13 cellular contexts compared by ENCODE assay signal in the genomic region with DNA sequence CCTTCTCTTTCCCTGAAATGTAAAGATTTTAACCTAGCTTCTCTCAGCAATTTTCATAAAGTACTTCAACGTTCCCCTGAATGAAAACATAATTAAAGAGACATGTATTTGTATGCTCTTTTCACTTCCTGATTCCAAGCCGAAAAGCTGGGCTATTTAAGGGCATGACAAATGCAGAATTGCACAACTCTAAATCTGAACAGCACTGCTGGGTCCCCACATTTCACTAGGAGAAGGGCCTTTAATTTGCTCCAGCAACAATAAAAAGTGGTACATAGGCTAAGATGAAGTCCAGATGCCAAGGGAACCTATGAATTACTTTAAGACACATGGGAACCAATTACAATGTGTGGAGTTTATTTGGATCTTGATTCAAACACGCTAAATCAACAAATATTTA. TPM values are rescaled to one million over a fixed set of nuclear protein-coding genes. Genes with fewer than 3 reads are reported as not detected.
DNase-seq lines count a peak whose midpoint lies in the region; ATAC-seq, FAIRE-seq and TF ChIP-seq lines count a peak whose summit lies in the region.
"Had no signal": no experiment of that assay in that cellular context is flagged by ENCODE, and none has a peak within 500 bp of the region (broad histone marks: within the 10 kb centered on the region; RNA-seq: fewer than 3 reads in every experiment).

No MANE protein-coding gene starts in this region.

- no peaks in the 10 kb centered on the region for H3K36me3 ChIP-seq in A673 (ENCODE audit: insufficient read depth, low read length, poor library complexity, severe bottlenecking)
- no peaks in the 10 kb centered on the region for H3K36me3 ChIP-seq in small intestine (ENCODE audit: control insufficient read depth in 2 of 2, insufficient read depth in 2 of 2, low read length in 2 of 2)
- H3K36me3 ChIP-seq in H7 (replicated peaks; ENCODE audit: control insufficient read depth, insufficient read depth, low read length) = no peaks in the 10 kb centered on the region
- H3K36me3 ChIP-seq: ascending aorta had no signal

- peaks cover 7% of the 10 kb centered on the region for H3K27me3 Mint-ChIP-seq in glutamatergic neuron (ENCODE audit: unreplicated experiment)

- FAIRE-seq in GM19239 (lab: Jason Lieb, UNC) = no peak
- FAIRE-seq in small intestine (lab: Jason Lieb, UNC) = no peak

- peaks cover 9% of the 10 kb centered on the region for H3K36me3 Mint-ChIP-seq in glutamatergic neuron (ENCODE audit: unreplicated experiment)

- H3K9me3 Mint-ChIP-seq in glutamatergic neuron (ENCODE audit: unreplicated experiment) = no peaks in the 10 kb centered on the region
- H3K9me3 Mint-ChIP-seq: activated CD8-positive, alpha-beta T cell treated with anti-CD3 and anti-CD28 coated beads for 36 hours had no signal

- no TSS peak for BruUV-seq in A673 (replicated peaks; lab: Mats Ljungman, UMichigan)

- WGBS in small intestine, 3 donors = 50 to 76% (median 67%) methylated on average over 3 of the region's 3 CpGs

- H3K27ac Mint-ChIP-seq in glutamatergic neuron (ENCODE audit: unreplicated experiment) = no peak overlapping the region
- H3K27ac Mint-ChIP-seq: activated CD8-positive, alpha-beta T cell treated with anti-CD3 and anti-CD28 coated beads for 36 hours had no signal

- CTCF ChIA-PET in A673 (lab: Charles Lee) = no interaction called here

- H3K27ac ChIP-seq in A673 (ENCODE audit: low read depth, low read length, poor library complexity, severe bottlenecking) (no peak overlapping the region), small intestine (ENCODE audit: low read depth in 1 of 2, low read length in 1 of 2) (no peak overlapping the region)
- H3K27ac ChIP-seq: ascending aorta had no signal

- POLR2A ChIA-PET in A673 (lab: Charles Lee; ENCODE audit: low non-redundant PET) = no interaction called here

- TF ChIP-seq CTCF in A673 (conservative IDR thresholded peaks at IDR 0.05; ENCODE audit: low read depth, low read length) (no peak), glutamatergic neuron (IDR thresholded peaks at IDR 0.05; ENCODE audit: partially characterized antibody, unreplicated experiment) (no peak)

- H3K4me1 ChIP-seq in A673 (ENCODE audit: insufficient read depth, low read length, poor library complexity, severe bottlenecking) = no peaks in the 10 kb centered on the region
- no peaks in the 10 kb centered on the region for H3K4me1 ChIP-seq in small intestine (ENCODE audit: control insufficient read depth in 2 of 2, insufficient read depth in 1 of 2, low read depth in 1 of 2, low read length in 1 of 2)
- H3K4me1 ChIP-seq: ascending aorta had no signal

- no peaks in the 10 kb centered on the region for H3K27me3 ChIP-seq in A673 (replicated peaks; ENCODE audit: insufficient read depth, low read depth, low read length, poor library complexity)
- peaks cover 0 to 1% of the 10 kb centered on the region in 2 donors for H3K27me3 ChIP-seq in small intestine (ENCODE audit: control insufficient read depth in 2 of 2, insufficient read depth in 2 of 2, low read length in 2 of 2)
- peaks cover 13% of the 10 kb centered on the region for H3K27me3 ChIP-seq in H7 (ENCODE audit: control insufficient read depth, insufficient read depth, low read length)
- H3K27me3 ChIP-seq: ascending aorta had no signal

- intact Hi-C loops in A673 (cut with micrococcal nuclease; ENCODE audit: unreplicated experiment) = no loop called here

- DNase-seq in A673 (ENCODE audit: low spot score) = peak; percentile 11
- DNase-seq in OCI-M1 (lab: John Stamatoyannopoulos, UW) = peak; percentile 40
- DNase-seq in glutamatergic neuron = no peak
- DNase-seq in GM19239 (ENCODE audit: insufficient read length, low spot score) = no peak
- DNase-seq in small intestine = no peak
- no peak for DNase-seq in amniotic stem cell (lab: John Stamatoyannopoulos, UW)
- DNase-seq in H7 = no peak
- DNase-seq: activated CD8-positive, alpha-beta T cell treated with anti-CD3 and anti-CD28 coated beads for 36 hours; hippocampal formation; NCI-H187; trophoblast cell had no signal

- H3K9me3 ChIP-seq in A673 (ENCODE audit: low read depth, low read length, poor library complexity, severe bottlenecking) = no peaks in the 10 kb centered on the region
- no peaks in the 10 kb centered on the region for H3K9me3 ChIP-seq in small intestine (ENCODE audit: control insufficient read depth, low read depth)
- H3K9me3 ChIP-seq: ascending aorta had no signal

- no peak overlapping the region for H3K4me3 ChIP-seq in A673 (ENCODE audit: low read depth, low read length, poor library complexity, severe bottlenecking)
- H3K4me3 ChIP-seq in small intestine (ENCODE audit: low read depth in 1 of 2, low read length in 2 of 2) = no peak overlapping the region
- H3K4me3 ChIP-seq in H7 (ENCODE audit: insufficient read depth, low read depth, low read length) = no peak overlapping the region
- H3K4me3 ChIP-seq: ascending aorta had no signal

- ATAC-seq in GM19351 (IDR thresholded peaks at IDR 0.05; ENCODE audit: unreplicated experiment) = peak; percentile 46
- ATAC-seq: activated CD8-positive, alpha-beta T cell treated with anti-CD3 and anti-CD28 coated beads for 36 hours had no signal

- peak overlapping the region; percentile 86 for H3K4me3 Mint-ChIP-seq in glutamatergic neuron (ENCODE audit: unreplicated experiment)

- peaks cover 3% of the 10 kb centered on the region for H3K4me1 Mint-ChIP-seq in glutamatergic neuron (ENCODE audit: low read depth, unreplicated experiment)

RNA-seq across cellular contexts. Expression of a gene that starts 42.0 kb away (rescaled TPM):
- 6.2 and 6.6 TPM in 2 replicates for total RNA-seq in A673 (2021)
- 13.8 TPM for total RNA-seq in glutamatergic neuron (ENCODE audit: unreplicated experiment)
- 1 to 10 TPM in 1 of 3 donors, under 1 TPM in 2; 0.22 to 2.2 (median 0.27) TPM for polyA plus RNA-seq in small intestine
- 4.7 and 6.2 TPM in 2 replicates for total RNA-seq in H7 (2014; rRNA removed; shearing (Covaris generic))

Comparison
In these comparisons a context has a peak if more than half of its experiments do, and no peak if none do; other contexts are left out.
1. DNase-seq: peak in A673 (single experiment) and OCI-M1 (single experiment); none in glutamatergic neuron (single experiment), GM19239 (single experiment), small intestine (single experiment), amniotic stem cell (single experiment) and H7 (single experiment).